ENCODE assay signal across 10 cellular contexts in genomic region chr3:14405886-14406238, GRCh38. TPM values are rescaled to one million over a fixed set of nuclear protein-coding genes. Genes with fewer than 3 reads are reported as not detected.
DNase-seq lines count a peak whose midpoint lies in the region; ATAC-seq, FAIRE-seq and TF ChIP-seq lines count a peak whose summit lies in the region.
"Had no signal": no experiment of that assay in that cellular context is flagged by ENCODE, and none has a peak within 500 bp of the region (broad histone marks: within the 10 kb centered on the region; RNA-seq: fewer than 3 reads in every experiment).

No MANE protein-coding gene starts in this region.

- in situ Hi-C loops in ACHN (cut with HindIII; ENCODE audit: low pct_ligation_motif_present, low pct_unique_long_range_greater_than_20kb, low sequenced_read_pairs): no loop called here
- in situ Hi-C loops in GM12878 (cut with MboI): no loop called here

- H3K4me3 ChIP-seq in GM12875 (ENCODE audit: low read depth, low read length) (no peak overlapping the region), GM12878 (peak overlapping the region; percentile 89; the same call in 1 of the 2 replicates)

- peaks cover 5% of the 10 kb centered on the region; the same call in 1 of the 2 replicates for H4K20me1 ChIP-seq in GM12878 (ENCODE audit: control insufficient read depth, insufficient read depth)

- POLR2A ChIA-PET in GM12878 (lab: Charles Lee) (interaction anchor here (2.2 to 5.1 kb wide), 3 partner anchors 16 to 26 kb away, joined by 7 to 53 read pairs (median 47); no protein-coding TSS in a partner anchor), HEK293T (lab: Yijun Ruan, JAX) (no interaction called here)

- H3K27ac ChIP-seq in GM12878 (ENCODE audit: control insufficient read depth, insufficient read depth): no peak overlapping the region

- no peak for TF ChIP-seq POLR2A in GM12878 (IDR thresholded peaks at IDR 0.05; ENCODE audit: low read depth, low read length)

- peak; percentile 54 for DNase-seq in ACHN
- DNase-seq in GM12878 (ENCODE audit: low read depth, low spot score): no peak
- DNase-seq in SHP77 treated with DMSO at 0.1 percent for 48 hours (lab: John Stamatoyannopoulos, UW): no peak
- no peak for DNase-seq in HEK293T (ENCODE audit: extremely low spot score)
- DNase-seq: activated naive CD4-positive, alpha-beta T cell; NCI-H1048 had no signal

- no peak for TF ChIP-seq RAD21 in GM12878 (IDR thresholded peaks at IDR 0.05; ENCODE audit: insufficient read depth, low read depth, low read length)

- no peak for TF ChIP-seq EP300 in GM12878 (IDR thresholded peaks at IDR 0.05; ENCODE audit: borderline replicate concordance in 1 of 2, control insufficient read depth in 1 of 2, low read depth in 2 of 2, low read length in 2 of 2)

- peaks cover 35% of the 10 kb centered on the region for H3K27me3 Mint-ChIP-seq in nephron (ENCODE audit: low read depth)

- H3K27ac Mint-ChIP-seq in nephron: peak overlapping the region; percentile 67 to 75 (median 74)

- SMC1A ChIA-PET in GM12878 (lab: Charles Lee; ENCODE audit: uncharacterized antibody, unreplicated experiment): interaction anchor here (1.0 to 12.5 kb wide), 2 partner anchors 23 to 203 kb away, joined by 3 to 143 read pairs; no protein-coding TSS in a partner anchor

- no peak for FAIRE-seq in GM12878 (lab: Jason Lieb, UNC)

- no peaks in the 10 kb centered on the region; a peak in 1 of 4 replicates for H3K27me3 ChIP-seq in GM12878 (replicated peaks in 1 of 2; ENCODE audit: control insufficient read depth in 2 of 2, insufficient read depth in 2 of 2, low read length in 1 of 2)

- RAD21 ChIA-PET in GM12878 (lab: Charles Lee; ENCODE audit: unreplicated experiment): interaction anchor here (0.9 to 9.2 kb wide), 2 partner anchors 23 to 52 kb away, joined by 4 to 144 read pairs; no protein-coding TSS in a partner anchor

- H3K4me1 Mint-ChIP-seq in nephron: peaks cover 27% of the 10 kb centered on the region

- H3K4me1 ChIP-seq in GM12878 (ENCODE audit: control insufficient read depth, insufficient read depth, low read length): peaks cover 35% of the 10 kb centered on the region

- H3K36me3 ChIP-seq in GM12878 (ENCODE audit: control insufficient read depth in 2 of 2, insufficient read depth in 2 of 2, low read length in 1 of 2): peaks cover 4% of the 10 kb centered on the region in 2 experiments; a peak in 3 of 4 replicates

- peak overlapping the region; percentile 95 for H3K4me2 ChIP-seq in GM12878 (ENCODE audit: control insufficient read depth, insufficient read depth)

- WGBS in GM12878 (ENCODE audit: insufficient coverage, insufficient replicate concordance, low lambda C conversion rate, missing lambda C conversion rate): 90% methylated on average over 6 of the region's 6 CpGs

- intact Hi-C loops in GM12878 (cut with micrococcal nuclease; ENCODE audit: unreplicated experiment): no loop called here

- CTCF ChIA-PET in GM12878 (lab: Yijun Ruan, JAX) (interaction anchor here (0.8 to 9.7 kb wide), 7 partner anchors 15 to 62 kb away, joined by 3 to 96 read pairs (median 5); no protein-coding TSS in a partner anchor), HEK293T (lab: Yijun Ruan, JAX) (interaction anchor here (0.6 to 1.0 kb wide), 2 partner anchors 26 to 31 kb away, joined by 3 to 4 read pairs; no protein-coding TSS in a partner anchor)

- BruUV-seq in GM12878 (replicated peaks; lab: Mats Ljungman, UMichigan): no TSS peak

- no peaks in the 10 kb centered on the region for H3K9me3 Mint-ChIP-seq in nephron

- TF ChIP-seq CTCF in GM12875 (IDR thresholded peaks at IDR 0.05; ENCODE audit: borderline replicate concordance, insufficient read depth, low read depth, low read length) (0 out of 2 replicates have a peak, but pooled peaks have one; percentile 6), GM12878 (IDR thresholded peaks at IDR 0.05 in 2 of 3, conservative IDR thresholded peaks at IDR 0.05 in 1 of 3; ENCODE audit: control insufficient read depth in 2 of 3, extremely low read depth in 1 of 3, insufficient read depth in 1 of 3, low read depth in 3 of 3, low read length in 3 of 3) (no peak), nephron (IDR thresholded peaks at IDR 0.05; ENCODE audit: unreplicated experiment in 3 of 3) (no peak)

- H3K9me3 ChIP-seq in GM12878 (replicated peaks; ENCODE audit: control insufficient read depth, insufficient read depth, low read length): no peaks in the 10 kb centered on the region

- H3K9ac ChIP-seq in GM12878 (ENCODE audit: control insufficient read depth, insufficient read depth, low read length): no peak overlapping the region

- peaks cover 47% of the 10 kb centered on the region for H3K79me2 ChIP-seq in GM12878 (ENCODE audit: control insufficient read depth, insufficient read depth, low read length)

- H3K4me3 Mint-ChIP-seq in nephron: peak overlapping the region; percentile 77 to 98 (median 84)

- ATAC-seq in GM12878: no peak
- no peak for ATAC-seq in GM18858 (IDR thresholded peaks at IDR 0.05; ENCODE audit: unreplicated experiment)
- ATAC-seq in HG03039 (IDR thresholded peaks at IDR 0.05; ENCODE audit: unreplicated experiment): no peak

- H3K36me3 Mint-ChIP-seq in nephron (ENCODE audit: low read depth): peaks cover 9% of the 10 kb centered on the region

- no peak overlapping the region for H2AFZ ChIP-seq in GM12878 (ENCODE audit: control insufficient read depth, low read depth, low read length)

TF ChIP-seq in GM12878, 131 proteins besides CTCF, POLR2A, EP300 and RAD21:
- 0 out of 2 replicates have a peak, but pooled peaks have one; percentile 21 for TF ChIP-seq IKZF1 (conservative IDR thresholded peaks at IDR 0.05)
- TF ChIP-seq DPF2 (IDR thresholded peaks at IDR 0.05): no peak
- no peak for TF ChIP-seq CEBPB (IDR thresholded peaks at IDR 0.05; ENCODE audit: borderline replicate concordance in 1 of 2, low read depth in 2 of 2, low read length in 2 of 2)

TF ChIP-seq in HEK293T, 16 proteins besides CTCF, POLR2A, EP300 and RAD21:
- TF ChIP-seq ELF4 (IDR thresholded peaks at IDR 0.05) (no peak), PKNOX1 (IDR thresholded peaks at IDR 0.05) (no peak), BHLHE40 (IDR thresholded peaks at IDR 0.05; ENCODE audit: borderline replicate concordance) (no peak), SUZ12 (IDR thresholded peaks at IDR 0.05) (no peak), LEF1 (IDR thresholded peaks at IDR 0.05; ENCODE audit: borderline replicate concordance) (no peak), FOXA1 (IDR thresholded peaks at IDR 0.05) (no peak), FOXK2 (IDR thresholded peaks at IDR 0.05) (no peak), HDGF (IDR thresholded peaks at IDR 0.05; ENCODE audit: borderline replicate concordance) (no peak), ARNT (IDR thresholded peaks at IDR 0.05) (no peak), L3MBTL2 (conservative IDR thresholded peaks at IDR 0.05) (no peak), ZNF384 (IDR thresholded peaks at IDR 0.05) (no peak), CTBP1 (IDR thresholded peaks at IDR 0.05; ENCODE audit: borderline replicate concordance) (no peak), TARDBP (IDR thresholded peaks at IDR 0.05) (no peak), NFRKB (IDR thresholded peaks at IDR 0.05) (no peak), SP1 (IDR thresholded peaks at IDR 0.05) (no peak), FOXM1 (IDR thresholded peaks at IDR 0.05; ENCODE audit: borderline replicate concordance) (no peak)

RNA-seq across cellular contexts. Expression of gene SLC6A6, which starts 3.5 kb away (rescaled TPM):
- 112 and 120 TPM in 2 replicates for total RNA-seq in GM12878 (2013; cell fraction: nucleolus; rRNA removed)
- total RNA-seq in GM12878 (2014; rRNA removed) (28.2 and 28.3 TPM in 2 replicates), GM12878 (2014; rRNA removed; fragmentation: Illumina TruSeq; extraction: Trizol) (18.6 and 19.7 TPM in 2 replicates), GM12878 (2021) (44.5 and 47.0 TPM in 2 replicates)
- polyA plus RNA-seq in GM12878 (2011; ENCODE audit: low read depth): 7.1 TPM
- polyA plus RNA-seq in GM12878 (2011; rRNA removed) (14.1 and 21.8 TPM in 2 replicates), GM12878 (2014; fragmentation: Illumina TruSeq; extraction: Trizol) (25.7 and 28.5 TPM in 2 replicates), GM12878 (2014; fragmentation: Nextera tagmentation; extraction: Ambion mirVana) (1 to 10 TPM; 5.6 to 6.2 TPM), GM12878 (2014; rRNA removed) (26.4 and 26.5 TPM in 2 replicates), GM12878 (2016; fragmentation: Nextera tagmentation; extraction: Ambion mirVana) (10 to 100 TPM; 10.0 to 13.4 TPM)
- 22.1 and 22.3 TPM in 2 replicates for polyA plus RNA-seq in GM12878 (2011; cell fraction: cytosol; rRNA removed)
- 59.7 and 73.3 TPM in 2 replicates for polyA plus RNA-seq in GM12878 (2011; cell fraction: nucleus; rRNA removed)
- 11.9 and 15.5 TPM in 2 replicates for polyA plus RNA-seq in GM12878 (2012)
- 31.8 and 45.9 TPM in 2 replicates for polyA minus RNA-seq in GM12878 (2011; rRNA and poly(A)+ RNA removed)
- 9.0 and 9.6 TPM in 2 replicates for polyA minus RNA-seq in GM12878 (2011; cell fraction: cytosol; rRNA and poly(A)+ RNA removed)
- 31.2 and 54.5 TPM in 2 replicates for polyA minus RNA-seq in GM12878 (2011; cell fraction: nucleus; rRNA and poly(A)+ RNA removed)
